In genomic region chr9:8282555-8282954, GRCh38 we compare ENCODE assay signal across 1 cellular context.
TF ChIP-seq lines count a peak whose summit lies in the region.

No MANE protein-coding gene starts in this region.

TF ChIP-seq in WTC11, 78 proteins besides CTCF, POLR2A, EP300 and RAD21 (continued from another document):
- TF ChIP-seq ARID4B (CRISPR knock-in tag; IDR thresholded peaks at IDR 0.05; ENCODE audit: borderline replicate concordance) (no peak), JUN (CRISPR knock-in tag; IDR thresholded peaks at IDR 0.05) (no peak), HMGXB4 (CRISPR knock-in tag; IDR thresholded peaks at IDR 0.05) (no peak), ERG (CRISPR knock-in tag; IDR thresholded peaks at IDR 0.05) (no peak)
